In the genomic region with DNA sequence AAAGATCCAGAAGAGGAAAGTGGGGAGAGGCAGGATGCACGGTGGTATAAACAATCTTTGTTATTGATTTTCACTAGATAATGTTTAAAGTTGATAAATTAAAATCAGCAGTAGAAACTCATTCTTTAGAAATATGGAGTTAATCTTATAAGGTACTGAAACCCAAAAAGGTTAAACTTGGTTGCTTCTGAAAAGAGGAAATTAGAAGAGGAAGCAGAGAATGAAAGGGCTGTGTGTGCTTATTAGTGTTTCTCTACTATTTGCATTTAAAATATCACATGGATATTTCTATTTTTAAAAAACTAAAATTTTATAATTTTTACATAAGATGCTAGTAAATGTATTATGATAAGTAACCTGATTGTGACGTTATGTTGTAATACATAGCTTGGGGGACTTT, we compare ENCODE assay signal across 1 cellular context.
TF ChIP-seq lines count a peak whose summit lies in the region.

No MANE protein-coding gene starts in this region.

TF ChIP-seq in HepG2, 621 proteins besides CTCF, POLR2A, EP300 and RAD21:
- TF ChIP-seq CC2D1A (CRISPR knock-in tag; IDR thresholded peaks at IDR 0.05): no peak
- no peak for TF ChIP-seq MEIS2 (CRISPR knock-in tag; IDR thresholded peaks at IDR 0.05)
- no peak for TF ChIP-seq PHB2 (IDR thresholded peaks at IDR 0.05; ENCODE audit: partially characterized antibody)
- TF ChIP-seq SRY (CRISPR knock-in tag; IDR thresholded peaks at IDR 0.05): no peak
- no peak for TF ChIP-seq NKX3-1 (CRISPR knock-in tag; IDR thresholded peaks at IDR 0.05)
- no peak for TF ChIP-seq POLR2G (IDR thresholded peaks at IDR 0.05; ENCODE audit: low read depth, low read length)
- TF ChIP-seq NRL (CRISPR knock-in tag; IDR thresholded peaks at IDR 0.05; ENCODE audit: borderline replicate concordance): no peak
- TF ChIP-seq, protein P1, sequence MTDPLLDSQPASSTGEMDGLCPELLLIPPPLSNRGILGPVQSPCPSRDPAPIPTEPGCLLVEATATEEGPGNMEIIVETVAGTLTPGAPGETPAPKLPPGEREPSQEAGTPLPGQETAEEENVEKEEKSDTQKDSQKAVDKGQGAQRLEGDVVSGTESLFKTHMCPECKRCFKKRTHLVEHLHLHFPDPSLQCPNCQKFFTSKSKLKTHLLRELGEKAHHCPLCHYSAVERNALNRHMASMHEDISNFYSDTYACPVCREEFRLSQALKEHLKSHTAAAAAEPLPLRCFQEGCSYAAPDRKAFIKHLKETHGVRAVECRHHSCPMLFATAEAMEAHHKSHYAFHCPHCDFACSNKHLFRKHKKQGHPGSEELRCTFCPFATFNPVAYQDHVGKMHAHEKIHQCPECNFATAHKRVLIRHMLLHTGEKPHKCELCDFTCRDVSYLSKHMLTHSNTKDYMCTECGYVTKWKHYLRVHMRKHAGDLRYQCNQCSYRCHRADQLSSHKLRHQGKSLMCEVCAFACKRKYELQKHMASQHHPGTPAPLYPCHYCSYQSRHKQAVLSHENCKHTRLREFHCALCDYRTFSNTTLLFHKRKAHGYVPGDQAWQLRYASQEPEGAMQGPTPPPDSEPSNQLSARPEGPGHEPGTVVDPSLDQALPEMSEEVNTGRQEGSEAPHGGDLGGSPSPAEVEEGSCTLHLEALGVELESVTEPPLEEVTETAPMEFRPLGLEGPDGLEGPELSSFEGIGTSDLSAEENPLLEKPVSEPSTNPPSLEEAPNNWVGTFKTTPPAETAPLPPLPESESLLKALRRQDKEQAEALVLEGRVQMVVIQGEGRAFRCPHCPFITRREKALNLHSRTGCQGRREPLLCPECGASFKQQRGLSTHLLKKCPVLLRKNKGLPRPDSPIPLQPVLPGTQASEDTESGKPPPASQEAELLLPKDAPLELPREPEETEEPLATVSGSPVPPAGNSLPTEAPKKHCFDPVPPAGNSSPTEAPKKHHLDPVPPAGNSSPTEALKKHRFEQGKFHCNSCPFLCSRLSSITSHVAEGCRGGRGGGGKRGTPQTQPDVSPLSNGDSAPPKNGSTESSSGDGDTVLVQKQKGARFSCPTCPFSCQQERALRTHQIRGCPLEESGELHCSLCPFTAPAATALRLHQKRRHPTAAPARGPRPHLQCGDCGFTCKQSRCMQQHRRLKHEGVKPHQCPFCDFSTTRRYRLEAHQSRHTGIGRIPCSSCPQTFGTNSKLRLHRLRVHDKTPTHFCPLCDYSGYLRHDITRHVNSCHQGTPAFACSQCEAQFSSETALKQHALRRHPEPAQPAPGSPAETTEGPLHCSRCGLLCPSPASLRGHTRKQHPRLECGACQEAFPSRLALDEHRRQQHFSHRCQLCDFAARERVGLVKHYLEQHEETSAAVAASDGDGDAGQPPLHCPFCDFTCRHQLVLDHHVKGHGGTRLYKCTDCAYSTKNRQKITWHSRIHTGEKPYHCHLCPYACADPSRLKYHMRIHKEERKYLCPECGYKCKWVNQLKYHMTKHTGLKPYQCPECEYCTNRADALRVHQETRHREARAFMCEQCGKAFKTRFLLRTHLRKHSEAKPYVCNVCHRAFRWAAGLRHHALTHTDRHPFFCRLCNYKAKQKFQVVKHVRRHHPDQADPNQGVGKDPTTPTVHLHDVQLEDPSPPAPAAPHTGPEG (CRISPR knock-in tag; IDR thresholded peaks at IDR 0.05): no peak
- no peak for TF ChIP-seq PPARG (CRISPR knock-in tag; conservative IDR thresholded peaks at IDR 0.05)
- TF ChIP-seq ZNF343 (CRISPR knock-in tag; IDR thresholded peaks at IDR 0.05): no peak
- TF ChIP-seq ZNF432 (CRISPR knock-in tag; IDR thresholded peaks at IDR 0.05; ENCODE audit: borderline replicate concordance): no peak
- no peak for TF ChIP-seq ZSCAN22 (CRISPR knock-in tag; IDR thresholded peaks at IDR 0.05)
- TF ChIP-seq FOXA3 (CRISPR knock-in tag; IDR thresholded peaks at IDR 0.05): no peak
- no peak for TF ChIP-seq ZNF430 (CRISPR knock-in tag; IDR thresholded peaks at IDR 0.05)
- no peak for TF ChIP-seq ZNF382 (CRISPR knock-in tag; IDR thresholded peaks at IDR 0.05; ENCODE audit: borderline replicate concordance)
